Comparison of ENCODE assay signal across 16 cellular contexts in genomic region chr3:8239095-8239494, GRCh38.
"Had no signal": no experiment of that assay in that cellular context is flagged by ENCODE, and none has a peak within 500 bp of the region (broad histone marks: within the 10 kb centered on the region; RNA-seq: fewer than 3 reads in every experiment).

No MANE protein-coding gene starts in this region.

- H3K4me1 ChIP-seq: foreskin keratinocyte, suprapubic skin, transverse colon had no signal

- H3K36me3 Mint-ChIP-seq: activated naive CD4-positive, alpha-beta T cell treated with anti-CD3 and anti-CD28 coated beads, Interleukin-2, amount 10 ng/mL, durations not matched to agents 7 days and 5 days; activated naive CD8-positive, alpha-beta T cell treated with anti-CD3 and anti-CD28 coated beads, Interleukin-2, amount 10 ng/mL, durations not matched to agents 7 days and 5 days; stimulated activated memory B cell treated with anti-CD40 and anti-IgM and Interleukin-4, amounts not matched to agents 10 μg/mL and 1 μg/mL and 100 μg/mL, for 72 hours had no signal

- H3K9me3 Mint-ChIP-seq: activated naive CD4-positive, alpha-beta T cell treated with anti-CD3 and anti-CD28 coated beads, Interleukin-2, amount 10 ng/mL, durations not matched to agents 7 days and 5 days; activated naive CD8-positive, alpha-beta T cell treated with anti-CD3 and anti-CD28 coated beads, Interleukin-2, amount 10 ng/mL, durations not matched to agents 7 days and 5 days; T-helper 1 cell treated with Interleukin-12 subunit alpha and Interleukin-12 subunit beta and Interleukin-4 antibody, amounts not matched to agents 30 μg/mL and 1 μg/mL, for 36 hours had no signal

- H3K36me3 ChIP-seq: heart right ventricle, lower lobe of right lung, suprapubic skin, transverse colon had no signal

- H3K27me3 ChIP-seq: foreskin keratinocyte, heart right ventricle, suprapubic skin, transverse colon had no signal

- H3K27ac ChIP-seq: foreskin keratinocyte, heart right ventricle, lower lobe of right lung, skin epidermis, suprapubic skin, transverse colon, VCaP had no signal

- H3K27me3 Mint-ChIP-seq: activated naive CD4-positive, alpha-beta T cell treated with anti-CD3 and anti-CD28 coated beads, Interleukin-2, amount 10 ng/mL, durations not matched to agents 7 days and 5 days; activated naive CD8-positive, alpha-beta T cell treated with anti-CD3 and anti-CD28 coated beads, Interleukin-2, amount 10 ng/mL, durations not matched to agents 7 days and 5 days had no signal

- H3K4me3 Mint-ChIP-seq: activated naive CD4-positive, alpha-beta T cell treated with anti-CD3 and anti-CD28 coated beads, Interleukin-2, amount 10 ng/mL, durations not matched to agents 7 days and 5 days; activated naive CD8-positive, alpha-beta T cell treated with anti-CD3 and anti-CD28 coated beads, Interleukin-2, amount 10 ng/mL, durations not matched to agents 7 days and 5 days; nephron; stimulated activated memory B cell treated with anti-CD40 and anti-IgM and Interleukin-4, amounts not matched to agents 10 μg/mL and 1 μg/mL and 100 μg/mL, for 72 hours; stimulated activated naive CD8-positive, alpha-beta T cell treated with anti-CD3 and anti-CD28 coated beads, Interleukin-15, amount 100 ng/mL, for 72 hours; T-helper 1 cell treated with Interleukin-12 subunit alpha and Interleukin-12 subunit beta and Interleukin-4 antibody, amounts not matched to agents 30 μg/mL and 1 μg/mL, for 36 hours had no signal

- H3K27ac Mint-ChIP-seq: activated naive CD4-positive, alpha-beta T cell treated with anti-CD3 and anti-CD28 coated beads, Interleukin-2, amount 10 ng/mL, durations not matched to agents 7 days and 5 days; activated naive CD8-positive, alpha-beta T cell treated with anti-CD3 and anti-CD28 coated beads, Interleukin-2, amount 10 ng/mL, durations not matched to agents 7 days and 5 days; stimulated activated memory B cell treated with anti-CD40 and anti-IgM and Interleukin-4, amounts not matched to agents 10 μg/mL and 1 μg/mL and 100 μg/mL, for 72 hours; stimulated activated naive CD8-positive, alpha-beta T cell treated with anti-CD3 and anti-CD28 coated beads, Interleukin-15, amount 100 ng/mL, for 72 hours; T-helper 1 cell treated with Interleukin-12 subunit alpha and Interleukin-12 subunit beta and Interleukin-4 antibody, amounts not matched to agents 30 μg/mL and 1 μg/mL, for 36 hours had no signal

- H3K9me3 ChIP-seq: suprapubic skin had no signal

- DNase-seq: activated CD8-positive, alpha-beta memory T cell treated with anti-CD3 and anti-CD28 coated beads, Interleukin-2, amount 50 U/mL, for 4 hours; activated gamma-delta T cell; activated naive CD8-positive, alpha-beta T cell treated with anti-CD3 and anti-CD28 coated beads, Interleukin-2, amount 10 ng/mL, durations not matched to agents 7 days and 5 days; activated T-cell treated with anti-CD3 and anti-CD28 coated beads, Interleukin-2, amount 50 U/mL, for 1 hour; heart right ventricle; lower lobe of right lung had no signal

- H3K4me1 Mint-ChIP-seq: activated naive CD4-positive, alpha-beta T cell treated with anti-CD3 and anti-CD28 coated beads, Interleukin-2, amount 10 ng/mL, durations not matched to agents 7 days and 5 days; stimulated activated memory B cell treated with anti-CD40 and anti-IgM and Interleukin-4, amounts not matched to agents 10 μg/mL and 1 μg/mL and 100 μg/mL, for 72 hours; stimulated activated naive CD8-positive, alpha-beta T cell treated with anti-CD3 and anti-CD28 coated beads, Interleukin-15, amount 100 ng/mL, for 72 hours had no signal

- H3K4me3 ChIP-seq: heart right ventricle, lower lobe of right lung, skin epidermis, suprapubic skin, transverse colon had no signal

- ATAC-seq: stimulated activated memory B cell treated with anti-CD40 and anti-IgM and Interleukin-4, amounts not matched to agents 10 μg/mL and 1 μg/mL and 100 μg/mL, for 72 hours had no signal
